In the genomic region with DNA sequence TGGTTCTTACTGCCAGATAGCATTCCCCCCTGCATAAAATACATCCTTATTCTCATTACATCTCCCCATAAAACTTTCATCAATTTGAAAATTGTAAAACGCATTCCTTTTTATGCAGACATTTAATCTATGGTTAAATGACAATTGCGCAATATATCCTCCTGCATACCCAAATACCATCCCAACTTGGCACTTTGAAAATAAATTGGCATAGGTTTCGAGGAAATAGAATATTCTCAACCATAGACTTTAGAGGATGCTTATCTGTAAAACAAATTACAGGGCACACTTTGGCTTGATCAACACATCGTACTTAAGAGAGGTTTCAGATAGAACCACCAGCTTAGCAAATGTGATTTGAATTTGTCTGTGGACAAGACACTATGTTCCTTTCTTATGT, we compare ENCODE assay signal across 1 cellular context.
TF ChIP-seq lines count a peak whose summit lies in the region.

No MANE protein-coding gene starts in this region.

TF ChIP-seq in IMR-90, 13 proteins besides CTCF, POLR2A, EP300 and RAD21:
- no peak for TF ChIP-seq MAFK (IDR thresholded peaks at IDR 0.05; ENCODE audit: low read depth, low read length)
- TF ChIP-seq RCOR1 (IDR thresholded peaks at IDR 0.05; ENCODE audit: insufficient replicate concordance, low read length) = no peak
- TF ChIP-seq RFX5 (IDR thresholded peaks at IDR 0.05; ENCODE audit: low read depth, low read length) = no peak
- TF ChIP-seq MXI1 (IDR thresholded peaks at IDR 0.05; ENCODE audit: borderline replicate concordance, low read depth, low read length) = no peak
- no peak for TF ChIP-seq SMC3 (IDR thresholded peaks at IDR 0.05; ENCODE audit: low read depth, low read length)
- peak; percentile 97 for TF ChIP-seq CEBPB (IDR thresholded peaks at IDR 0.05; ENCODE audit: low read depth, low read length)
- no peak for TF ChIP-seq USF2 (IDR thresholded peaks at IDR 0.05; ENCODE audit: low read depth, low read length)
